ENCODE assay signal across 23 cellular contexts in genomic region chr2:192983173-192983572, GRCh38.
"Had no signal": no experiment of that assay in that cellular context is flagged by ENCODE, and none has a peak within 500 bp of the region (broad histone marks: within the 10 kb centered on the region; RNA-seq: fewer than 3 reads in every experiment).

No MANE protein-coding gene starts in this region.

- H3K36me3 ChIP-seq: esophagus muscularis mucosa, gastroesophageal sphincter, heart left ventricle, left lung, lower lobe of right lung had no signal

- H3K27ac Mint-ChIP-seq: immature natural killer cell; mesothelial cell of epicardium; naive B cell; naive thymus-derived CD8-positive, alpha-beta T cell had no signal

- H3K79me2 ChIP-seq: hepatocyte had no signal

- H3K27ac ChIP-seq: coronary artery, dorsolateral prefrontal cortex, esophagus muscularis mucosa, foreskin keratinocyte, gastroesophageal sphincter, heart left ventricle, hepatocyte, left lung, lower lobe of right lung had no signal

- DNase-seq: dermis blood vessel endothelial cell; dorsolateral prefrontal cortex; effector CD4-positive, alpha-beta T cell; effector memory CD4-positive, alpha-beta T cell; foreskin keratinocyte; heart left ventricle; hypothalamus; immature natural killer cell; islet precursor cell; kidney; left cardiac atrium; left lung; left ventricle myocardium superior; lower lobe of right lung; mesenchymal stem cell; mucosa of descending colon; naive B cell; naive thymus-derived CD8-positive, alpha-beta T cell had no signal

- H3K9me3 ChIP-seq: esophagus muscularis mucosa, gastroesophageal sphincter, left lung, lower lobe of right lung, mucosa of descending colon had no signal

- H3K4me3 Mint-ChIP-seq: immature natural killer cell; mesothelial cell of epicardium; naive B cell; naive thymus-derived CD8-positive, alpha-beta T cell had no signal

- H3K27me3 ChIP-seq: dorsolateral prefrontal cortex, esophagus muscularis mucosa, foreskin keratinocyte, gastroesophageal sphincter, heart left ventricle, hepatocyte, left lung had no signal

- H3K4me3 ChIP-seq: coronary artery, dorsolateral prefrontal cortex, esophagus muscularis mucosa, gastroesophageal sphincter, heart left ventricle, hepatocyte, left lung, lower lobe of right lung, mucosa of descending colon had no signal

- H3K9me3 Mint-ChIP-seq: mesothelial cell of epicardium had no signal

- H3K4me1 Mint-ChIP-seq: immature natural killer cell; naive B cell; naive thymus-derived CD8-positive, alpha-beta T cell had no signal

- H3K4me1 ChIP-seq: esophagus muscularis mucosa, foreskin keratinocyte, gastroesophageal sphincter, heart left ventricle, left lung, lower lobe of right lung had no signal

- H2AFZ ChIP-seq: hepatocyte had no signal

- H3K4me2 ChIP-seq: hepatocyte had no signal

- H3K27me3 Mint-ChIP-seq: naive B cell; naive thymus-derived CD8-positive, alpha-beta T cell had no signal

- H3K36me3 Mint-ChIP-seq: immature natural killer cell; mesothelial cell of epicardium; naive B cell; naive thymus-derived CD8-positive, alpha-beta T cell had no signal

- ATAC-seq: foreskin keratinocyte; gastroesophageal sphincter; heart left ventricle; left cardiac atrium; left lung; left ventricle myocardium superior; lower lobe of right lung; mucosa of descending colon; naive thymus-derived CD8-positive, alpha-beta T cell had no signal
